ENCODE assay signal across 21 cellular contexts in genomic region chr12:43480591-43480990, GRCh38.
"Had no signal": no experiment of that assay in that cellular context is flagged by ENCODE, and none has a peak within 500 bp of the region (broad histone marks: within the 10 kb centered on the region; RNA-seq: fewer than 3 reads in every experiment).

No MANE protein-coding gene starts in this region.

- DNase-seq: activated CD4-positive, alpha-beta memory T cell treated with anti-CD3 and anti-CD28 coated beads, Interleukin-2, amount 10 ng/mL, durations not matched to agents 7 days and 5 days; activated CD4-positive, alpha-beta T cell treated with anti-CD3 and anti-CD28 coated beads, Interleukin-2, amount 10 ng/mL, durations not matched to agents 24 days and 14 days; activated effector memory CD4-positive, alpha-beta T cell treated with Interleukin-2 at 50 U/mL for 16 hours; activated naive CD4-positive, alpha-beta T cell treated with anti-CD3 and anti-CD28 coated beads for 36 hours; activated naive CD8-positive, alpha-beta T cell treated with anti-CD3 and anti-CD28 coated beads, Interleukin-2, amount 10 ng/mL, durations not matched to agents 7 days and 5 days; activated T-cell treated with anti-CD3 and anti-CD28 coated beads, Interleukin-2, amount 50 U/mL, for 72 hours; amygdala; effector CD4-positive, alpha-beta T cell; heart right ventricle; lower lobe of right lung; mesendoderm; mucosa of descending colon; nephron progenitor cell; right lobe of liver; stimulated activated CD4-positive, alpha-beta T cell treated with anti-CD3 and anti-CD28 coated beads, Interleukin-1b, Interleukin-23, amount 100 ng/mL, for 48 hours; stimulated activated naive CD8-positive, alpha-beta T cell treated with anti-CD3 and anti-CD28 coated beads, Interleukin-15, amount 100 ng/mL, for 72 hours had no signal

- H3K9me3 ChIP-seq: lower lobe of right lung, mucosa of descending colon, right lobe of liver had no signal

- H3K36me3 Mint-ChIP-seq: activated naive CD8-positive, alpha-beta T cell treated with anti-CD3 and anti-CD28 coated beads, Interleukin-2, amount 10 ng/mL, durations not matched to agents 7 days and 5 days had no signal

- H3K4me3 ChIP-seq: heart right ventricle, lower lobe of right lung, mucosa of descending colon, right lobe of liver, skin epidermis, tibial nerve had no signal

- H3K4me3 Mint-ChIP-seq: activated CD4-positive, alpha-beta memory T cell treated with anti-CD3 and anti-CD28 coated beads, Interleukin-2, amount 10 ng/mL, durations not matched to agents 7 days and 5 days; activated CD4-positive, alpha-beta T cell treated with anti-CD3 and anti-CD28 coated beads, Interleukin-2, amount 10 ng/mL, durations not matched to agents 24 days and 14 days; activated naive CD4-positive, alpha-beta T cell treated with anti-CD3 and anti-CD28 coated beads for 36 hours; activated naive CD8-positive, alpha-beta T cell treated with anti-CD3 and anti-CD28 coated beads, Interleukin-2, amount 10 ng/mL, durations not matched to agents 7 days and 5 days; activated T-cell treated with anti-CD3 and anti-CD28 coated beads, Interleukin-2, amount 50 U/mL, for 72 hours; dendritic cell treated with granulocyte-macrophage colony-stimulating factor and Interleukin-4, amounts not matched to agents 40 ng/mL and 50 ng/mL, for 4 days; nephron progenitor cell; stimulated activated naive CD8-positive, alpha-beta T cell treated with anti-CD3 and anti-CD28 coated beads, Interleukin-15, amount 100 ng/mL, for 72 hours had no signal

- H3K27ac ChIP-seq: heart right ventricle, lower lobe of right lung, right lobe of liver, skin epidermis, tibial nerve, VCaP had no signal

- H3K4me1 Mint-ChIP-seq: activated CD4-positive, alpha-beta memory T cell treated with anti-CD3 and anti-CD28 coated beads, Interleukin-2, amount 10 ng/mL, durations not matched to agents 7 days and 5 days; activated CD4-positive, alpha-beta T cell treated with anti-CD3 and anti-CD28 coated beads, Interleukin-2, amount 10 ng/mL, durations not matched to agents 24 days and 14 days; activated naive CD8-positive, alpha-beta T cell treated with anti-CD3 and anti-CD28 coated beads, Interleukin-2, amount 10 ng/mL, durations not matched to agents 7 days and 5 days; nephron progenitor cell; stimulated activated naive CD8-positive, alpha-beta T cell treated with anti-CD3 and anti-CD28 coated beads, Interleukin-15, amount 100 ng/mL, for 72 hours had no signal

- H3K4me1 ChIP-seq: heart right ventricle, lower lobe of right lung, right lobe of liver, tibial nerve had no signal

- H3K27me3 ChIP-seq: heart right ventricle, right lobe of liver, tibial nerve had no signal

- H3K27me3 Mint-ChIP-seq: activated CD4-positive, alpha-beta memory T cell treated with anti-CD3 and anti-CD28 coated beads, Interleukin-2, amount 10 ng/mL, durations not matched to agents 7 days and 5 days; activated CD4-positive, alpha-beta T cell treated with anti-CD3 and anti-CD28 coated beads, Interleukin-2, amount 10 ng/mL, durations not matched to agents 24 days and 14 days; dendritic cell treated with granulocyte-macrophage colony-stimulating factor and Interleukin-4, amounts not matched to agents 40 ng/mL and 50 ng/mL, for 4 days; stimulated activated naive CD8-positive, alpha-beta T cell treated with anti-CD3 and anti-CD28 coated beads, Interleukin-15, amount 100 ng/mL, for 72 hours had no signal

- H3K36me3 ChIP-seq: heart right ventricle, lower lobe of right lung, right lobe of liver, tibial nerve had no signal

- ATAC-seq: activated CD4-positive, CD25-positive, alpha-beta regulatory T cell treated with anti-CD3 and anti-CD28 coated beads, Interleukin-2, amount 50 U/mL, for 24 hours; activated T-cell treated with anti-CD3 and anti-CD28 coated beads, Interleukin-2, amount 50 U/mL, for 72 hours; heart right ventricle; lower lobe of right lung; mucosa of descending colon; right lobe of liver; stimulated activated naive CD8-positive, alpha-beta T cell treated with anti-CD3 and anti-CD28 coated beads, Interleukin-15, amount 100 ng/mL, for 72 hours had no signal

- H3K27ac Mint-ChIP-seq: activated CD4-positive, alpha-beta memory T cell treated with anti-CD3 and anti-CD28 coated beads, Interleukin-2, amount 10 ng/mL, durations not matched to agents 7 days and 5 days; activated CD4-positive, alpha-beta T cell treated with anti-CD3 and anti-CD28 coated beads, Interleukin-2, amount 10 ng/mL, durations not matched to agents 24 days and 14 days; activated naive CD4-positive, alpha-beta T cell treated with anti-CD3 and anti-CD28 coated beads for 36 hours; activated naive CD8-positive, alpha-beta T cell treated with anti-CD3 and anti-CD28 coated beads, Interleukin-2, amount 10 ng/mL, durations not matched to agents 7 days and 5 days; activated T-cell treated with anti-CD3 and anti-CD28 coated beads, Interleukin-2, amount 50 U/mL, for 72 hours; dendritic cell treated with granulocyte-macrophage colony-stimulating factor and Interleukin-4, amounts not matched to agents 40 ng/mL and 50 ng/mL, for 4 days; nephron progenitor cell; stimulated activated naive CD8-positive, alpha-beta T cell treated with anti-CD3 and anti-CD28 coated beads, Interleukin-15, amount 100 ng/mL, for 72 hours had no signal
